Comparison of ENCODE assay signal across 1 cellular context in genomic region chr9:33290247-33290993, GRCh38.
A peak's percentile ranks its signal among the peaks of the same experiment; 100 is the strongest.
TF ChIP-seq lines count a peak whose summit lies in the region.

TSS of gene NFX1 (plus strand) at chr9:33290516. CDS start at chr9:33290573, 57 bp downstream.

TF ChIP-seq in HepG2, 621 proteins besides CTCF, POLR2A, EP300 and RAD21 (continued from another document and continues in another):
- TF ChIP-seq RORA (CRISPR knock-in tag; IDR thresholded peaks at IDR 0.05) (no peak), ZNF678 (CRISPR knock-in tag; IDR thresholded peaks at IDR 0.05) (peak; percentile 92), ZNF17 (CRISPR knock-in tag; IDR thresholded peaks at IDR 0.05) (peak; percentile 49; the same call in 1 of the 2 replicates), TGIF2 (CRISPR knock-in tag; IDR thresholded peaks at IDR 0.05) (peak; percentile 94), ZNF12 (CRISPR knock-in tag; IDR thresholded peaks at IDR 0.05) (peak; percentile 45), SRF (IDR thresholded peaks at IDR 0.05; ENCODE audit: low read depth, low read length) (peak; percentile 79), ZNF407 (CRISPR knock-in tag; IDR thresholded peaks at IDR 0.05; ENCODE audit: not compliant biosample characterization) (peak; percentile 92), ZNF670 (CRISPR knock-in tag; IDR thresholded peaks at IDR 0.05; ENCODE audit: borderline replicate concordance) (peak; percentile 90; the same call in 1 of the 2 replicates), ZNF501 (CRISPR knock-in tag; IDR thresholded peaks at IDR 0.05) (peak; percentile 97), ZHX1 (CRISPR knock-in tag; IDR thresholded peaks at IDR 0.05; ENCODE audit: low read depth) (peak; percentile 88), ZFAT (CRISPR knock-in tag; conservative IDR thresholded peaks at IDR 0.05) (no peak), BCL3 (CRISPR knock-in tag; IDR thresholded peaks at IDR 0.05) (peak; percentile 91), KAT2B (IDR thresholded peaks at IDR 0.05; ENCODE audit: borderline replicate concordance, low read depth, low read length) (no peak), CHCHD3 (CRISPR knock-in tag; IDR thresholded peaks at IDR 0.05) (0 out of 2 replicates have a peak, but pooled peaks have one; percentile 29), E2F1 (CRISPR knock-in tag; IDR thresholded peaks at IDR 0.05) (peak; percentile 91), SUZ12 (IDR thresholded peaks at IDR 0.05; ENCODE audit: low read depth, low read length) (no peak), HNF4A (CRISPR knock-in tag; IDR thresholded peaks at IDR 0.05) (peak; percentile 31; the same call in 1 of the 2 replicates), CEBPG (CRISPR knock-in tag; IDR thresholded peaks at IDR 0.05) (peak; percentile 97), ZNF709 (CRISPR knock-in tag; IDR thresholded peaks at IDR 0.05) (peak; percentile 97), ZNF503 (CRISPR knock-in tag; IDR thresholded peaks at IDR 0.05) (no peak; the same call in 1 of the 2 replicates), SP140L (CRISPR knock-in tag; IDR thresholded peaks at IDR 0.05; ENCODE audit: borderline replicate concordance) (0 out of 2 replicates have a peak, but pooled peaks have one; percentile 84), CERS6 (CRISPR knock-in tag; IDR thresholded peaks at IDR 0.05) (peak; percentile 69; the same call in 1 of the 2 replicates), ZNF318 (CRISPR knock-in tag; IDR thresholded peaks at IDR 0.05) (0 out of 2 replicates have a peak, but pooled peaks have one; percentile 31), ZNF552 (CRISPR knock-in tag; IDR thresholded peaks at IDR 0.05; ENCODE audit: borderline replicate concordance) (peak; percentile 89), ATF7 (IDR thresholded peaks at IDR 0.05) (peak; percentile 89), ATF7 (CRISPR knock-in tag; IDR thresholded peaks at IDR 0.05) (peak; percentile 71), ZNF761 (CRISPR knock-in tag; conservative IDR thresholded peaks at IDR 0.05) (peak; percentile 89; the same call in 1 of the 2 replicates), ZNF891 (CRISPR knock-in tag; IDR thresholded peaks at IDR 0.05) (peak; percentile 97; the same call in 1 of the 2 replicates), HHEX (CRISPR knock-in tag; IDR thresholded peaks at IDR 0.05) (no peak)
